In genomic region chr1:86741947-86742572, GRCh38 we compare ENCODE assay signal across 9 cellular contexts. TPM values are rescaled to one million over a fixed set of nuclear protein-coding genes. Genes with fewer than 3 reads are reported as not detected.
DNase-seq lines count a peak whose midpoint lies in the region; ATAC-seq, FAIRE-seq and TF ChIP-seq lines count a peak whose summit lies in the region.
"Had no signal": no experiment of that assay in that cellular context is flagged by ENCODE, and none has a peak within 500 bp of the region (broad histone marks: within the 10 kb centered on the region; RNA-seq: fewer than 3 reads in every experiment).

No MANE protein-coding gene starts in this region.

- DNase-seq in NCI-H1092 treated with DMSO at 0.1 percent for 48 hours (lab: John Stamatoyannopoulos, UW) (peak; percentile 20), NCI-H1092 (lab: John Stamatoyannopoulos, UW) (no peak), fibroblast of pulmonary artery (ENCODE audit: low read depth) (peak; percentile 69), small intestine (peak; percentile 60)

- FAIRE-seq in small intestine (lab: Jason Lieb, UNC) = no peak

- H3K4me3 ChIP-seq in KMS-11 (IDR thresholded peaks at IDR 0.05; ENCODE audit: insufficient read depth, low read depth, low read length) = no peak overlapping the region
- no peak overlapping the region for H3K4me3 ChIP-seq in WI38 (ENCODE audit: low read depth, low read length)
- no peak overlapping the region for H3K4me3 ChIP-seq in fibroblast of pulmonary artery (replicated peaks; ENCODE audit: low read depth, low read length)
- H3K4me3 ChIP-seq in small intestine (ENCODE audit: low read depth in 1 of 2, low read length in 2 of 2) = no peak overlapping the region
- H3K4me3 ChIP-seq: BLaER1 treated with 17β-estradiol and CSF1 and Interleukin-3, amounts not matched to agents 10 nM and 100 nM had no signal

- H3K36me3 ChIP-seq in KMS-11 (ENCODE audit: insufficient read depth) = no peaks in the 10 kb centered on the region
- H3K36me3 ChIP-seq in small intestine (ENCODE audit: control insufficient read depth in 2 of 2, insufficient read depth in 2 of 2, low read length in 2 of 2) = peaks cover 0 to 11% of the 10 kb centered on the region in 2 donors

- no peak overlapping the region for H3K9ac ChIP-seq in KMS-11
- H3K9ac ChIP-seq: BLaER1 treated with 17β-estradiol and CSF1 and Interleukin-3, amounts not matched to agents 10 nM and 100 nM had no signal

- no peaks in the 10 kb centered on the region for H4K20me1 ChIP-seq in KMS-11 (ENCODE audit: insufficient read depth)

- TF ChIP-seq CTCF in KMS-11 (conservative IDR thresholded peaks at IDR 0.05; ENCODE audit: low read depth, low read length) = peak; percentile 72
- TF ChIP-seq CTCF in WI38 (IDR thresholded peaks at IDR 0.05; ENCODE audit: low read depth, low read length) = peak; percentile 23
- peak; percentile 56 for TF ChIP-seq CTCF in fibroblast of pulmonary artery (IDR thresholded peaks at IDR 0.05; ENCODE audit: low read length, missing control alignments)

- H3K27me3 ChIP-seq in KMS-11 (ENCODE audit: insufficient read depth, low read depth) (no peaks in the 10 kb centered on the region), small intestine (ENCODE audit: control insufficient read depth in 2 of 2, insufficient read depth in 2 of 2, low read length in 2 of 2) (no peaks in the 10 kb centered on the region)
- H3K27me3 ChIP-seq: BLaER1 treated with 17β-estradiol and CSF1 and Interleukin-3, amounts not matched to agents 10 nM and 100 nM had no signal

- H3K27ac ChIP-seq in KMS-11 (no peak overlapping the region), small intestine (ENCODE audit: low read depth in 1 of 2, low read length in 1 of 2) (no peak overlapping the region)
- H3K27ac ChIP-seq: BLaER1 treated with 17β-estradiol and CSF1 and Interleukin-3, amounts not matched to agents 10 nM and 100 nM had no signal

- H3K4me1 ChIP-seq in KMS-11 (ENCODE audit: low read depth, poor library complexity, severe bottlenecking) (peaks cover 7% of the 10 kb centered on the region), small intestine (ENCODE audit: control insufficient read depth in 2 of 2, insufficient read depth in 1 of 2, low read depth in 1 of 2, low read length in 1 of 2) (peaks cover 0 to 4% of the 10 kb centered on the region in 2 donors)

- H2AFZ ChIP-seq in KMS-11 (ENCODE audit: low read depth) = no peak overlapping the region

- ATAC-seq in GM18498 (IDR thresholded peaks at IDR 0.05; ENCODE audit: unreplicated experiment) (no peak), GM19452 (IDR thresholded peaks at IDR 0.05; ENCODE audit: unreplicated experiment) (no peak)

- no peaks in the 10 kb centered on the region for H3K9me3 ChIP-seq in small intestine (ENCODE audit: control insufficient read depth, low read depth)
- H3K9me3 ChIP-seq: BLaER1 treated with 17β-estradiol and CSF1 and Interleukin-3, amounts not matched to agents 10 nM and 100 nM had no signal

- no peaks in the 10 kb centered on the region for H3K79me2 ChIP-seq in KMS-11 (ENCODE audit: insufficient read depth, low read depth)

- no peak overlapping the region for H3K4me2 ChIP-seq in KMS-11
- H3K4me2 ChIP-seq: BLaER1 treated with 17β-estradiol and CSF1 and Interleukin-3, amounts not matched to agents 10 nM and 100 nM had no signal

- 51 to 64% (median 51%) methylated on average over 6 of the region's 6 CpGs for WGBS in small intestine, 3 donors

RNA-seq across cellular contexts. Expression of gene SH3GLB1, which starts 37.7 kb away (rescaled TPM):
- polyA plus RNA-seq in small intestine = 10 to 100 TPM; 39.4 to 52.1 (median 43.0) TPM
